Comparison of ENCODE assay signal across 1 cellular context in genomic region chr1:234683856-234684632, GRCh38.
A peak's percentile ranks its signal among the peaks of the same experiment; 100 is the strongest.
TF ChIP-seq lines count a peak whose summit lies in the region.

No MANE protein-coding gene starts in this region.

TF ChIP-seq in HepG2, 621 proteins besides CTCF, POLR2A, EP300 and RAD21 (continued from another document and continues in another):
- TF ChIP-seq ZNF142 (CRISPR knock-in tag; IDR thresholded peaks at IDR 0.05) (no peak), ZNF562 (CRISPR knock-in tag; IDR thresholded peaks at IDR 0.05; ENCODE audit: borderline replicate concordance) (no peak), RELA (CRISPR knock-in tag; IDR thresholded peaks at IDR 0.05) (no peak), ZBTB44 (CRISPR knock-in tag; IDR thresholded peaks at IDR 0.05) (no peak), MYPOP (CRISPR knock-in tag; IDR thresholded peaks at IDR 0.05) (no peak), ZNF329 (CRISPR knock-in tag; IDR thresholded peaks at IDR 0.05; ENCODE audit: low read depth) (no peak), STAG1 (CRISPR knock-in tag; IDR thresholded peaks at IDR 0.05) (peak; percentile 45; the same call in 1 of the 2 replicates), FOXA3 (CRISPR knock-in tag; IDR thresholded peaks at IDR 0.05) (peak; percentile 86), JUND (CRISPR knock-in tag; IDR thresholded peaks at IDR 0.05) (peak; percentile 100), CREB3 (CRISPR knock-in tag; IDR thresholded peaks at IDR 0.05) (0 out of 2 replicates have a peak, but pooled peaks have one; percentile 54), PREB (CRISPR knock-in tag; IDR thresholded peaks at IDR 0.05) (no peak), ZNF382 (CRISPR knock-in tag; IDR thresholded peaks at IDR 0.05; ENCODE audit: borderline replicate concordance) (no peak), TCF7 (IDR thresholded peaks at IDR 0.05; ENCODE audit: low read depth) (peak; percentile 54), EHMT2 (IDR thresholded peaks at IDR 0.05; ENCODE audit: borderline replicate concordance, low read depth, low read length) (no peak), ZNF503 (CRISPR knock-in tag; IDR thresholded peaks at IDR 0.05) (peak; percentile 70), MYNN (CRISPR knock-in tag; IDR thresholded peaks at IDR 0.05; ENCODE audit: low read depth) (no peak), SMAD1 (CRISPR knock-in tag; IDR thresholded peaks at IDR 0.05; ENCODE audit: borderline replicate concordance, low read depth) (no peak), TEAD2 (CRISPR knock-in tag; IDR thresholded peaks at IDR 0.05) (no peak), AHDC1 (CRISPR knock-in tag; IDR thresholded peaks at IDR 0.05; ENCODE audit: borderline replicate concordance) (peak; percentile 95), SMARCC2 (IDR thresholded peaks at IDR 0.05) (0 out of 2 replicates have a peak, but pooled peaks have one; percentile 61), MTA3 (CRISPR knock-in tag; IDR thresholded peaks at IDR 0.05) (no peak), STAT6 (CRISPR knock-in tag; IDR thresholded peaks at IDR 0.05; ENCODE audit: borderline replicate concordance) (no peak), CREB1 (IDR thresholded peaks at IDR 0.05) (peak; percentile 20; the same call in 1 of the 2 replicates), CREB1 (CRISPR knock-in tag; IDR thresholded peaks at IDR 0.05) (peak; percentile 69; the same call in 1 of the 2 replicates), ZFX (CRISPR knock-in tag; IDR thresholded peaks at IDR 0.05; ENCODE audit: low read depth) (peak; percentile 50; the same call in 1 of the 2 replicates), BORCS8-MEF2B (CRISPR knock-in tag; IDR thresholded peaks at IDR 0.05) (no peak), SIN3B (IDR thresholded peaks at IDR 0.05; ENCODE audit: low read length) (no peak), ZNF34 (CRISPR knock-in tag; IDR thresholded peaks at IDR 0.05; ENCODE audit: borderline replicate concordance) (no peak), ZMYM4 (CRISPR knock-in tag; IDR thresholded peaks at IDR 0.05) (peak; percentile 89), ZNF354B (CRISPR knock-in tag; IDR thresholded peaks at IDR 0.05) (no peak), PHF20 (CRISPR knock-in tag; IDR thresholded peaks at IDR 0.05) (no peak), TFAP4 (IDR thresholded peaks at IDR 0.05; ENCODE audit: borderline replicate concordance, low read depth) (peak; percentile 68; the same call in 1 of the 2 replicates), ZNF496 (CRISPR knock-in tag; IDR thresholded peaks at IDR 0.05; ENCODE audit: insufficient replicate concordance) (no peak)
